In the genomic region with DNA sequence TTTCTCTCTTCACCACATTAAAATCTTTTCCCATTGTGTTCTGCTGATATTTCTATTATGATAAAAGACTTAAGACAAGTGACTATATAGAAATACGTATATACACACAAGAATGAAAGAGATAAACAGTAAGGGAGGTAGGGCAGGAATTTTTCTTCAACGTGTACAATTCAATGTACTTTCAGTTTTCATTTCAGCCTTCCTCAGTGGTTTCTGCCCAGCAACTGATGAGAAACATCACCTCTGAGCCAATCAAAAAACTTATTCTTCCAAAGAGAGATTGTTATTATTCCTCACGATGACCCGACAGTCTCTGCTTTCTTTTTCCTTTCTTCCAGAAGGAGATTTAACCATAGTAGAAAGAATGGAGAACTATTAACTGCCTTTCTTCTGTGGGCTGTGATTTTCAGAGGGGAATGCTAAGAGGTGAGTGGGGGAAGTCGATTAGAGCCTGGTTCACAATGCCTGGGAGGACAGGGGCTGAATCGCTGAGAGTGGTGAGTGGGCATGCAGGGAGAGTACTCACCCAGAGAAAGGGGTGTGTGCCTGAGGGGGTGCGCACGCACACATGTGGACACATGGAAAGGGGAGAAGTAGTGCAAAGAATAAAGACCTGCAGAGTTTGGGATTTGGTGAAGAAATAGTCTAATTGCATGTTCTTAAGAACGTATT, we compare ENCODE assay signal across 1 cellular context.
A peak's percentile ranks its signal among the peaks of the same experiment; 100 is the strongest.
TF ChIP-seq lines count a peak whose summit lies in the region.

BTN3A1 (plus strand) TSS at position 289 of the 672 bp plus-strand sequence. CDS start 3,289 bp downstream, outside the sequence.

TF ChIP-seq in K562, 482 proteins besides CTCF, POLR2A, EP300 and RAD21 (continued from another document):
- TF ChIP-seq NR2C2 (CRISPR knock-in tag; IDR thresholded peaks at IDR 0.05) (no peak), NR2C2 (tag; IDR thresholded peaks at IDR 0.05) (peak; percentile 49), RCOR1 (IDR thresholded peaks at IDR 0.05; ENCODE audit: borderline replicate concordance in 1 of 2, low read depth in 2 of 2, low read length in 2 of 2) (no peak), NFIX (CRISPR knock-in tag; IDR thresholded peaks at IDR 0.05; ENCODE audit: low read depth) (no peak), KLF1 (tag; IDR thresholded peaks at IDR 0.05) (no peak), SRSF3 (IDR thresholded peaks at IDR 0.05; ENCODE audit: insufficient read depth, low read length) (no peak), CCNT2 (IDR thresholded peaks at IDR 0.05; ENCODE audit: borderline replicate concordance, extremely low read depth, insufficient read length, low read depth, low read length) (no peak), FOSL1 (tag; conservative IDR thresholded peaks at IDR 0.05) (0 out of 2 replicates have a peak, but pooled peaks have one; percentile 23), MAZ (CRISPR knock-in tag; conservative IDR thresholded peaks at IDR 0.05 in 1 of 2, IDR thresholded peaks at IDR 0.05 in 1 of 2) (no peak; a peak in 1 of 4 replicates), ZNF57 (CRISPR knock-in tag; IDR thresholded peaks at IDR 0.05) (no peak), NFRKB (IDR thresholded peaks at IDR 0.05; ENCODE audit: low read depth) (0 out of 2 replicates have a peak, but pooled peaks have one; percentile 21)
- TF ChIP-seq, protein P1, sequence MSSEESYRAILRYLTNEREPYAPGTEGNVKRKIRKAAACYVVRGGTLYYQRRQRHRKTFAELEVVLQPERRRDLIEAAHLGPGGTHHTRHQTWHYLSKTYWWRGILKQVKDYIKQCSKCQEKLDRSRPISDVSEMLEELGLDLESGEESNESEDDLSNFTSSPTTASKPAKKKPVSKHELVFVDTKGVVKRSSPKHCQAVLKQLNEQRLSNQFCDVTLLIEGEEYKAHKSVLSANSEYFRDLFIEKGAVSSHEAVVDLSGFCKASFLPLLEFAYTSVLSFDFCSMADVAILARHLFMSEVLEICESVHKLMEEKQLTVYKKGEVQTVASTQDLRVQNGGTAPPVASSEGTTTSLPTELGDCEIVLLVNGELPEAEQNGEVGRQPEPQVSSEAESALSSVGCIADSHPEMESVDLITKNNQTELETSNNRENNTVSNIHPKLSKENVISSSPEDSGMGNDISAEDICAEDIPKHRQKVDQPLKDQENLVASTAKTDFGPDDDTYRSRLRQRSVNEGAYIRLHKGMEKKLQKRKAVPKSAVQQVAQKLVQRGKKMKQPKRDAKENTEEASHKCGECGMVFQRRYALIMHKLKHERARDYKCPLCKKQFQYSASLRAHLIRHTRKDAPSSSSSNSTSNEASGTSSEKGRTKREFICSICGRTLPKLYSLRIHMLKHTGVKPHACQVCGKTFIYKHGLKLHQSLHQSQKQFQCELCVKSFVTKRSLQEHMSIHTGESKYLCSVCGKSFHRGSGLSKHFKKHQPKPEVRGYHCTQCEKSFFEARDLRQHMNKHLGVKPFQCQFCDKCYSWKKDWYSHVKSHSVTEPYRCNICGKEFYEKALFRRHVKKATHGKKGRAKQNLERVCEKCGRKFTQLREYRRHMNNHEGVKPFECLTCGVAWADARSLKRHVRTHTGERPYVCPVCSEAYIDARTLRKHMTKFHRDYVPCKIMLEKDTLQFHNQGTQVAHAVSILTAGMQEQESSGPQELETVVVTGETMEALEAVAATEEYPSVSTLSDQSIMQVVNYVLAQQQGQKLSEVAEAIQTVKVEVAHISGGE (CRISPR knock-in tag; IDR thresholded peaks at IDR 0.05) = peak in 1 of 3 experiments; percentile 50; a peak in 1 of 6 replicates
TF ChIP-seq in K562: peak in this region for 70.
